In the genomic region with DNA sequence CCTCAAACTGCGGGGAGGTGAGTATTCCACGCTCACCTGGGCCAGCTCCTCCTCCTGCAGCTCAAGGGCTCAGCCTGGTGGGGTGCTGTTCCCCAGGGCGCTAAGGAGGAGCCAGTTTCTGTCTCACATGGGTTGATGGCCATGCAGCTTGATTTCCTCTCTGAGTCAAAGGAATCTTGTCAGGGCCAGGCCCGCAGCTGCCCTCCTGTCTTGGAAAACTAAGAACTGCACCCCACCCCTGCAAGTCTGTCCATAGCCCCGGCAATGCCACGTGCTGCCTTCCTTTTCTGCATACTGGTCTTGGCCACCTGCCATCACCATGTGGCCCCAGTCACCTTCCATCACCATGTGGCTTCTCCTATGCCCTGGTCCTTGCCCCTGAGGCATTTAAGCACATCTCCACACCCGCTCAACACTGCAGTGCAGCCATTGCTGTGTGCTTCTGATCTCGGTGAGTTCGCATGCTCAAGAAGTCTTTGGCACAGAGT, we compare ENCODE assay signal across 2 cellular contexts.
A peak's percentile ranks its signal among the peaks of the same experiment; 100 is the strongest.
TF ChIP-seq lines count a peak whose summit lies in the region.

No MANE protein-coding gene starts in this region.

TF ChIP-seq in HCT116, 20 proteins besides CTCF, POLR2A, EP300 and RAD21:
- TF ChIP-seq MAX (IDR thresholded peaks at IDR 0.05) (no peak), ATF3 (IDR thresholded peaks at IDR 0.05) (no peak), EZH2phosphoT487 (IDR thresholded peaks at IDR 0.05; ENCODE audit: borderline replicate concordance) (no peak), EGR1 (IDR thresholded peaks at IDR 0.05; ENCODE audit: low read depth) (no peak), POLR2AphosphoS5 (IDR thresholded peaks at IDR 0.05; ENCODE audit: low read depth, low read length) (no peak), EZH2 (IDR thresholded peaks at IDR 0.05) (no peak), CBX3 (IDR thresholded peaks at IDR 0.05; ENCODE audit: low read depth) (no peak), YY1 (IDR thresholded peaks at IDR 0.05; ENCODE audit: extremely low read depth, insufficient replicate concordance, low read depth, low read length) (no peak), FOSL1 (IDR thresholded peaks at IDR 0.05; ENCODE audit: low read depth) (no peak), CEBPB (IDR thresholded peaks at IDR 0.05; ENCODE audit: low read depth) (no peak), SRF (IDR thresholded peaks at IDR 0.05; ENCODE audit: low read depth) (no peak), ELF1 (IDR thresholded peaks at IDR 0.05; ENCODE audit: borderline replicate concordance, low read depth) (no peak), SP1 (IDR thresholded peaks at IDR 0.05; ENCODE audit: low read depth) (no peak), SIN3A (IDR thresholded peaks at IDR 0.05; ENCODE audit: low read depth) (no peak), ZNF274 (IDR thresholded peaks at IDR 0.05; ENCODE audit: low read depth, low read length) (no peak), JUND (IDR thresholded peaks at IDR 0.05) (no peak), TCF7L2 (IDR thresholded peaks at IDR 0.05; ENCODE audit: borderline replicate concordance, extremely low read depth, insufficient read depth, insufficient read length) (no peak), ZFX (IDR thresholded peaks at IDR 0.05) (no peak)
- TF ChIP-seq, protein P1, sequence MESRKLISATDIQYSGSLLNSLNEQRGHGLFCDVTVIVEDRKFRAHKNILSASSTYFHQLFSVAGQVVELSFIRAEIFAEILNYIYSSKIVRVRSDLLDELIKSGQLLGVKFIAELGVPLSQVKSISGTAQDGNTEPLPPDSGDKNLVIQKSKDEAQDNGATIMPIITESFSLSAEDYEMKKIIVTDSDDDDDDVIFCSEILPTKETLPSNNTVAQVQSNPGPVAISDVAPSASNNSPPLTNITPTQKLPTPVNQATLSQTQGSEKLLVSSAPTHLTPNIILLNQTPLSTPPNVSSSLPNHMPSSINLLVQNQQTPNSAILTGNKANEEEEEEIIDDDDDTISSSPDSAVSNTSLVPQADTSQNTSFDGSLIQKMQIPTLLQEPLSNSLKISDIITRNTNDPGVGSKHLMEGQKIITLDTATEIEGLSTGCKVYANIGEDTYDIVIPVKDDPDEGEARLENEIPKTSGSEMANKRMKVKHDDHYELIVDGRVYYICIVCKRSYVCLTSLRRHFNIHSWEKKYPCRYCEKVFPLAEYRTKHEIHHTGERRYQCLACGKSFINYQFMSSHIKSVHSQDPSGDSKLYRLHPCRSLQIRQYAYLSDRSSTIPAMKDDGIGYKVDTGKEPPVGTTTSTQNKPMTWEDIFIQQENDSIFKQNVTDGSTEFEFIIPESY (IDR thresholded peaks at IDR 0.05; ENCODE audit: extremely low read depth, insufficient replicate concordance, low read length), result no peak
TF ChIP-seq in HCT116: peak in this region for 0.

TF ChIP-seq in K562, 482 proteins besides CTCF, POLR2A, EP300 and RAD21 (continues in another document):
- TF ChIP-seq SIN3B (IDR thresholded peaks at IDR 0.05; ENCODE audit: low read depth) (no peak), RUNX1 (IDR thresholded peaks at IDR 0.05; ENCODE audit: low read depth) (no peak), TRIM24 (IDR thresholded peaks at IDR 0.05) (no peak), ETS2 (tag; IDR thresholded peaks at IDR 0.05; ENCODE audit: borderline replicate concordance, poor library complexity, severe bottlenecking) (no peak), HEY1 (CRISPR knock-in tag; IDR thresholded peaks at IDR 0.05; ENCODE audit: borderline replicate concordance) (no peak), ZNF12 (CRISPR knock-in tag; IDR thresholded peaks at IDR 0.05) (0 out of 2 replicates have a peak, but pooled peaks have one; percentile 28), YY1 (IDR thresholded peaks at IDR 0.05; ENCODE audit: borderline replicate concordance in 1 of 3, control insufficient read depth in 1 of 3, extremely low read depth in 1 of 3, insufficient read depth in 3 of 3, insufficient read length in 1 of 3, insufficient replicate concordance in 2 of 3, low read depth in 1 of 3, low read length in 2 of 3) (peak in 1 of 3 experiments; percentile 26), FUS (optimal IDR thresholded peaks at IDR 0.05; ENCODE audit: low read depth, low read length) (no peak), ZBTB40 (IDR thresholded peaks at IDR 0.05) (no peak), ZBTB40 (CRISPR knock-in tag; IDR thresholded peaks at IDR 0.05) (peak; percentile 45; the same call in 1 of the 2 replicates), GABPB2 (CRISPR knock-in tag; conservative IDR thresholded peaks at IDR 0.05) (no peak; the same call in 1 of the 2 replicates)
- TF ChIP-seq, protein P2, sequence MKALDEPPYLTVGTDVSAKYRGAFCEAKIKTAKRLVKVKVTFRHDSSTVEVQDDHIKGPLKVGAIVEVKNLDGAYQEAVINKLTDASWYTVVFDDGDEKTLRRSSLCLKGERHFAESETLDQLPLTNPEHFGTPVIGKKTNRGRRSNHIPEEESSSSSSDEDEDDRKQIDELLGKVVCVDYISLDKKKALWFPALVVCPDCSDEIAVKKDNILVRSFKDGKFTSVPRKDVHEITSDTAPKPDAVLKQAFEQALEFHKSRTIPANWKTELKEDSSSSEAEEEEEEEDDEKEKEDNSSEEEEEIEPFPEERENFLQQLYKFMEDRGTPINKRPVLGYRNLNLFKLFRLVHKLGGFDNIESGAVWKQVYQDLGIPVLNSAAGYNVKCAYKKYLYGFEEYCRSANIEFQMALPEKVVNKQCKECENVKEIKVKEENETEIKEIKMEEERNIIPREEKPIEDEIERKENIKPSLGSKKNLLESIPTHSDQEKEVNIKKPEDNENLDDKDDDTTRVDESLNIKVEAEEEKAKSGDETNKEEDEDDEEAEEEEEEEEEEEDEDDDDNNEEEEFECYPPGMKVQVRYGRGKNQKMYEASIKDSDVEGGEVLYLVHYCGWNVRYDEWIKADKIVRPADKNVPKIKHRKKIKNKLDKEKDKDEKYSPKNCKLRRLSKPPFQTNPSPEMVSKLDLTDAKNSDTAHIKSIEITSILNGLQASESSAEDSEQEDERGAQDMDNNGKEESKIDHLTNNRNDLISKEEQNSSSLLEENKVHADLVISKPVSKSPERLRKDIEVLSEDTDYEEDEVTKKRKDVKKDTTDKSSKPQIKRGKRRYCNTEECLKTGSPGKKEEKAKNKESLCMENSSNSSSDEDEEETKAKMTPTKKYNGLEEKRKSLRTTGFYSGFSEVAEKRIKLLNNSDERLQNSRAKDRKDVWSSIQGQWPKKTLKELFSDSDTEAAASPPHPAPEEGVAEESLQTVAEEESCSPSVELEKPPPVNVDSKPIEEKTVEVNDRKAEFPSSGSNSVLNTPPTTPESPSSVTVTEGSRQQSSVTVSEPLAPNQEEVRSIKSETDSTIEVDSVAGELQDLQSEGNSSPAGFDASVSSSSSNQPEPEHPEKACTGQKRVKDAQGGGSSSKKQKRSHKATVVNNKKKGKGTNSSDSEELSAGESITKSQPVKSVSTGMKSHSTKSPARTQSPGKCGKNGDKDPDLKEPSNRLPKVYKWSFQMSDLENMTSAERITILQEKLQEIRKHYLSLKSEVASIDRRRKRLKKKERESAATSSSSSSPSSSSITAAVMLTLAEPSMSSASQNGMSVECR (CRISPR knock-in tag; IDR thresholded peaks at IDR 0.05), result no peak; the same call in 1 of the 2 replicates
- TF ChIP-seq, protein P3, sequence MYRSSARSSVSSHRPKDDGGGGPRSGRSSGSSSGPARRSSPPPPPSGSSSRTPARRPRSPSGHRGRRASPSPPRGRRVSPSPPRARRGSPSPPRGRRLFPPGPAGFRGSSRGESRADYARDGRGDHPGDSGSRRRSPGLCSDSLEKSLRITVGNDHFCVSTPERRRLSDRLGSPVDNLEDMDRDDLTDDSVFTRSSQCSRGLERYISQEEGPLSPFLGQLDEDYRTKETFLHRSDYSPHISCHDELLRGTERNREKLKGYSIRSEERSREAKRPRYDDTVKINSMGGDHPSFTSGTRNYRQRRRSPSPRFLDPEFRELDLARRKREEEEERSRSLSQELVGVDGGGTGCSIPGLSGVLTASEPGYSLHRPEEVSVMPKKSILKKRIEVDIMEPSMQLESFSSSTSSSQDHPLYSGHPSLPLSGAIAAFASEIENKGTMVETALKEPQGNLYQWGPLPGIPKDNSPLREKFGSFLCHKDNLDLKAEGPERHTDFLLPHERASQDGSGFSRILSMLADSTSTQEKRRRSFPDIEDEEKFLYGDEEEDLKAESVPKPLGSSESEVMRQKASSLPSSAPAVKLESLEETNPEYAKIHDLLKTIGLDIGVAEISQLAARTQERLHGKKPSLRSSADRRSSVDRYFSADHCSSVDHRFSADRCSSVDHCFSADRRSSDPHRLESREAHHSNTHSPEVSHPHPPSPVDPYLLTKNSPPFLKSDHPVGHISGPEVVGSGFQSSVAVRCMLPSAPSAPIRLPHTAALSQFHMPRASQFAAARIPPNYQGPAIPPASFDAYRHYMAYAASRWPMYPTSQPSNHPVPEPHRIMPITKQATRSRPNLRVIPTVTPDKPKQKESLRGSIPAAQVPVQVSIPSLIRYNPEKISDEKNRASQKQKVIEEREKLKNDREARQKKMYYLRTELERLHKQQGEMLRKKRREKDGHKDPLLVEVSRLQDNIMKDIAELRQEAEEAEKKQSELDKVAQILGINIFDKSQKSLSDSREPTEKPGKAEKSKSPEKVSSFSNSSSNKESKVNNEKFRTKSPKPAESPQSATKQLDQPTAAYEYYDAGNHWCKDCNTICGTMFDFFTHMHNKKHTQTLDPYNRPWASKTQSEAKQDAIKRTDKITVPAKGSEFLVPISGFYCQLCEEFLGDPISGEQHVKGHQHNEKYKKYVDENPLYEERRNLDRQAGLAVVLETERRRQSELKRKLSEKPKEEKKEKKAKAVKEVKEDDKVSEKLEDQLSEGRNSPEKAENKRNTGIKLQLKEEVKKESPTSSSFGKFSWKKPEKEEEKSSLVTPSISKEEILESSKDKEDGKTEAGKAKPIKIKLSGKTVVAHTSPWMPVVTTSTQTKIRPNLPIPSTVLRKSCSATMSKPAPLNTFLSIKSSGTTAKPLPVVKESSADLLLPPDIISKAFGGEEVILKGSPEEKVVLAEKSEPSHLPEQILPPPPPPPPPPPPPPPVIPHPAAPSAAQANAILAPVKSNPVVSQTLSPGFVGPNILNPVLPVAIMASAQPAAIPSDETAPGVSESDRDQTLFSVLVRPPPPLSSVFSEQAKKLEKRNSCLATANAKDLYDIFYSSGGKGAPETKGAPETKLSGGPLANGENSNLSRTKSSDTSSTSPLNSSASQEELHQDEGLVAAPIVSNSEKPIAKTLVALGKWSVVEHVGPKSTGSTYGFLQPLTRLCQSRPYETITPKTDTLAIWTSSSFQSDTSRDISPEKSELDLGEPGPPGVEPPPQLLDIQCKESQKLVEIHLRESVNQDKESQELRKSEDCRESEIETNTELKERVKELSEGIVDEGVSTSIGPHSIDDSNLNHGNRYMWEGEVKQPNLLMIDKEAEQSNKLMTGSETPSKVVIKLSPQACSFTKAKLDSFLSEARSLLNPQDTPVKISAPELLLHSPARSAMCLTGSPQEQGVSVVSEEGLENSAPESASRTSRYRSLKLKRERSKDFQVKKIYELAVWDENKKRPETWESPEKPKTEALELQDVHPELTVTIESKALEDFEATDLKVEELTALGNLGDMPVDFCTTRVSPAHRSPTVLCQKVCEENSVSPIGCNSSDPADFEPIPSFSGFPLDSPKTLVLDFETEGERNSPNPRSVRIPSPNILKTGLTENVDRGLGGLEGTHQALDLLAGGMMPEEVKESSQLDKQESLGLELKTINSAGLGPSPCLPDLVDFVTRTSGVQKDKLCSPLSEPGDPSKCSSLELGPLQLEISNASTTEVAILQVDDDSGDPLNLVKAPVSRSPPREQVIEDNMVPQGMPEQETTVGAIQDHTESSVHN (IDR thresholded peaks at IDR 0.05; ENCODE audit: borderline replicate concordance in 1 of 2, low read depth in 1 of 2), result no peak
